8 cellular contexts compared by ENCODE assay signal in the genomic region with DNA sequence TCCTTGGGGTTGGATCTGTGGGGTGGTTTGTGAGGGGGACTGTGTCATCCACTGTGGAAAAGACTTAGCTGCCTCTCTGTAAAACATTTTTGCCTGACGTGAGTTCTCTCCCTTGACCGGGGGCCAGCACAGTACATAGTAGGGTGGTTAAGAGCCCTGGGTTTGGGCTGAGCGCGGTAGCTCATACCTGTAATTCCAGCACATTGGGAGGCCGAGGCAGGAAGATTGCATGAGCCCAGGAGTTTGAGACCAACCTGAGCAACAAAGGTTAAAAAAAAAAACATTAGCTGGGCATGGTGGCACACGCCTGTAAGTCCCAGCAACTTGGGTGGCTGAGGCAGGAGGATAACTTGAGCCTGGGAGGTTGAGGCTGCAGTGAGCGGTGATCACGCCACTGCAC.
DNase-seq lines count a peak whose midpoint lies in the region; ATAC-seq and TF ChIP-seq lines count a peak whose summit lies in the region.

No MANE protein-coding gene starts in this region.

- ATAC-seq in GM19351 (IDR thresholded peaks at IDR 0.05; ENCODE audit: unreplicated experiment): no peak

- H3K27ac ChIP-seq in BLaER1 (peak overlapping the region; percentile 87; the same call in 1 of the 2 replicates), PC-9 (no peak overlapping the region), esophagus muscularis mucosa (replicated peaks in 1 of 4) (peak overlapping the region; percentile 99 to 100 (median 100)), parathyroid adenoma (peak overlapping the region; percentile 97)

- TF ChIP-seq POLR2A in esophagus muscularis mucosa (IDR thresholded peaks at IDR 0.05; ENCODE audit: low read depth): no peak

- POLR2A ChIA-PET in PC-9 (lab: Charles Lee; ENCODE audit: unreplicated experiment): no interaction called here

- no peak for TF ChIP-seq CTCF in PC-9 (conservative IDR thresholded peaks at IDR 0.05)
- TF ChIP-seq CTCF in esophagus muscularis mucosa (IDR thresholded peaks at IDR 0.05): no peak
- TF ChIP-seq CTCF in parathyroid adenoma (IDR thresholded peaks at IDR 0.05): no peak
- no peak for TF ChIP-seq CTCF in nephron progenitor cell (IDR thresholded peaks at IDR 0.05)

- peaks cover 48% of the 10 kb centered on the region for H3K27me3 Mint-ChIP-seq in nephron progenitor cell (ENCODE audit: low read depth, poor library complexity)

- H3K9me3 Mint-ChIP-seq in nephron progenitor cell: no peaks in the 10 kb centered on the region

- H3K4me3 ChIP-seq in BLaER1: no peak overlapping the region
- no peak overlapping the region for H3K4me3 ChIP-seq in PC-9
- no peak overlapping the region for H3K4me3 ChIP-seq in esophagus muscularis mucosa
- H3K4me3 ChIP-seq in parathyroid adenoma (ENCODE audit: low read depth, low read length): no peak overlapping the region

- H3K9me3 ChIP-seq in BLaER1 (no peaks in the 10 kb centered on the region), PC-9 (ENCODE audit: insufficient read depth, low read depth) (no peaks in the 10 kb centered on the region), esophagus muscularis mucosa (no peaks in the 10 kb centered on the region), parathyroid adenoma (ENCODE audit: control insufficient read depth, low read length) (no peaks in the 10 kb centered on the region)

- H4K20me1 ChIP-seq in BLaER1 (no peaks in the 10 kb centered on the region), PC-9 (ENCODE audit: insufficient read depth) (no peaks in the 10 kb centered on the region)

- H3K36me3 Mint-ChIP-seq in nephron progenitor cell (ENCODE audit: low read depth): no peaks in the 10 kb centered on the region

- H3K9me2 ChIP-seq in PC-9 (ENCODE audit: insufficient read depth): no peaks in the 10 kb centered on the region

- CTCF ChIA-PET in PC-9 (lab: Charles Lee): no interaction called here

- H3K9ac ChIP-seq in BLaER1 (0 out of 2 replicates have a peak overlapping the region, but pooled peaks have one; percentile 84), parathyroid adenoma (no peak overlapping the region)

- peaks cover 13% of the 10 kb centered on the region for H3K4me1 Mint-ChIP-seq in nephron progenitor cell

- DNase-seq in PC-9 (no peak), esophagus muscularis mucosa (ENCODE audit: extremely low spot score) (no peak), NCI-H2196 (lab: John Stamatoyannopoulos, UW; ENCODE audit: unreplicated experiment) (no peak), nephron progenitor cell (no peak), NCI-H1092 (lab: John Stamatoyannopoulos, UW) (no peak)

- H3K4me1 ChIP-seq in BLaER1: peaks cover 73% of the 10 kb centered on the region
- peaks cover 33% of the 10 kb centered on the region for H3K4me1 ChIP-seq in PC-9 (replicated peaks; ENCODE audit: insufficient read depth)
- peaks cover 70 to 93% (median 90%) of the 10 kb centered on the region in 4 donors for H3K4me1 ChIP-seq in esophagus muscularis mucosa
- peaks cover 9% of the 10 kb centered on the region for H3K4me1 ChIP-seq in parathyroid adenoma

- no peak overlapping the region for H3K4me3 Mint-ChIP-seq in nephron progenitor cell

- H2AFZ ChIP-seq in PC-9 (no peak overlapping the region), parathyroid adenoma (no peak overlapping the region)

- no peak for TF ChIP-seq EP300 in esophagus muscularis mucosa (IDR thresholded peaks at IDR 0.05)

- H3K79me2 ChIP-seq in PC-9 (ENCODE audit: low read depth) (peaks cover 3% of the 10 kb centered on the region; the same call in 1 of the 2 replicates), parathyroid adenoma (peaks cover 8% of the 10 kb centered on the region)

- H3F3A ChIP-seq in PC-9 (ENCODE audit: insufficient read depth, low read depth): peaks cover 24% of the 10 kb centered on the region

- H3K27me3 ChIP-seq in BLaER1 (peaks cover 9% of the 10 kb centered on the region), PC-9 (ENCODE audit: insufficient read depth, low read depth) (no peaks in the 10 kb centered on the region), esophagus muscularis mucosa (no peaks in the 10 kb centered on the region), parathyroid adenoma (ENCODE audit: control insufficient read depth, insufficient read depth, low read length) (no peaks in the 10 kb centered on the region)

- BruUV-seq in PC-9 (replicated peaks; lab: Mats Ljungman, UMichigan): no TSS peak

- H3K4me2 ChIP-seq in BLaER1 (peak overlapping the region; percentile 89; the same call in 1 of the 2 replicates), PC-9 (peak overlapping the region; percentile 94; the same call in 1 of the 2 replicates), parathyroid adenoma (ENCODE audit: low read length) (no peak overlapping the region)

- WGBS in esophagus muscularis mucosa: 71% methylated on average over 8 of the region's 8 CpGs

- no peak overlapping the region for H3K27ac Mint-ChIP-seq in nephron progenitor cell

- H3K36me3 ChIP-seq in BLaER1 (no peaks in the 10 kb centered on the region), PC-9 (ENCODE audit: low read depth) (no peaks in the 10 kb centered on the region), esophagus muscularis mucosa (peaks cover 0 to 8% (median 3%) of the 10 kb centered on the region in 4 donors), parathyroid adenoma (ENCODE audit: control insufficient read depth, insufficient read depth, low read length) (no peaks in the 10 kb centered on the region)

- intact Hi-C loops in PC-9 (cut with micrococcal nuclease; ENCODE audit: unreplicated experiment): loop anchor here (2.0 kb wide), 1 partner anchor 17 kb away; no protein-coding TSS in a partner anchor
- intact Hi-C loops in esophagus muscularis mucosa (cut with DNase I): no loop called here
